ENCODE assay signal across 9 cellular contexts in the genomic region with DNA sequence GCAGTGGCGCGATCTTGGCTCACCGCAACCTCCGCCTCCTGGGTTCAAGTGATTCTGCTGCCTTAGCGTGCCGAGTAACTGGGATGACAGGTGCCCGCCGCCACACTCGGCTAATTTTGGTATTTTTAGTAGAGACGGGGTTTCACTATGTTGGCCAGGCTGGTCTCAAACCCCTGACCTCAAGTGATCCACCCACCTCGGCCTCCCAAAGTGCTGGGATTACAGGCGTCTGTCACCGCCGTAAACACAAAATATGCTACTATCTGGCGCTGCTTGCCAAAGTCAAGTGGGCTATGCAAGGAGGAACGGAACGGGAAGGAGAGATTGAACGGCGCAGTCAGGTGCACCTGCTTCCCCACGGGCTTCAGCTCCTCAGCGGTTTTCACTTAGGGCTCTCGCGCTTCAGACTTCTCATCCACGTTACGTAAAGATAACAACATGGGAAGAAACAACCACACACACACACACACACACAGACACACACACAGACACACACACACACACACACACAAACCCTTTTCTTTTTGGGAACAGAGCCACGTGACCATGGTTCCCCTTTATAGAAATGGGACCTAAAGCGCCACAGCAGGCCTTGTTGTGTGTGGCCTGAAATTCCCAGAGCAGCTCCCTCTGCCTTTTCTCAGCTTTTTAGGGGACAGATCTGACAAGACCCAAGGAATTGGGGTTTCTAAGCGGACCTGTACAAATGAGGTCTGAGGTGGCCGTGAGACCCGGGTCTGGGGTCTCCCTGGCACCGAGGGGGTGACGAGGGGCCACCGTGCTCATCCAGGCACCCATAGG. TPM values are rescaled to one million over a fixed set of nuclear protein-coding genes. Genes with fewer than 3 reads are reported as not detected.
DNase-seq lines count a peak whose midpoint lies in the region; ATAC-seq and TF ChIP-seq lines count a peak whose summit lies in the region.
"Had no signal": no experiment of that assay in that cellular context is flagged by ENCODE, and none has a peak within 500 bp of the region (broad histone marks: within the 10 kb centered on the region; RNA-seq: fewer than 3 reads in every experiment).

No MANE protein-coding gene starts in this region.

- H3K9me3 Mint-ChIP-seq in IgD-negative memory B cell (no peaks in the 10 kb centered on the region), WTC11 (no peaks in the 10 kb centered on the region)
- H3K9me3 Mint-ChIP-seq in activated CD8-positive, alpha-beta T cell treated with anti-CD3 and anti-CD28 coated beads for 36 hours: peaks cover 2% of the 10 kb centered on the region

- H3K27ac Mint-ChIP-seq in IgD-negative memory B cell (peak overlapping the region; percentile 95 to 100 (median 99)), WTC11 (no peak overlapping the region)
- peak overlapping the region; percentile 99 for H3K27ac Mint-ChIP-seq in activated CD8-positive, alpha-beta T cell treated with anti-CD3 and anti-CD28 coated beads for 36 hours

- POLR2A ChIA-PET in activated CD8-positive, alpha-beta T cell treated with anti-CD3 and anti-CD28 coated beads for 36 hours (lab: Charles Lee): no interaction called here
- POLR2A ChIA-PET in WTC11 (lab: Charles Lee): no interaction called here

- H3K27me3 Mint-ChIP-seq in IgD-negative memory B cell (no peaks in the 10 kb centered on the region), WTC11 (ENCODE audit: low read depth) (no peaks in the 10 kb centered on the region)
- no peaks in the 10 kb centered on the region for H3K27me3 Mint-ChIP-seq in activated CD8-positive, alpha-beta T cell treated with anti-CD3 and anti-CD28 coated beads for 36 hours

- peaks cover 8 to 11% (median 10%) of the 10 kb centered on the region in 3 donors for H3K4me1 Mint-ChIP-seq in IgD-negative memory B cell
- peaks cover 10% of the 10 kb centered on the region for H3K4me1 Mint-ChIP-seq in activated CD8-positive, alpha-beta T cell treated with anti-CD3 and anti-CD28 coated beads for 36 hours (ENCODE audit: low read depth)
- no peaks in the 10 kb centered on the region for H3K4me1 Mint-ChIP-seq in WTC11

- H3K36me3 Mint-ChIP-seq in IgD-negative memory B cell (no peaks in the 10 kb centered on the region), WTC11 (no peaks in the 10 kb centered on the region)
- peaks cover 18% of the 10 kb centered on the region for H3K36me3 Mint-ChIP-seq in activated CD8-positive, alpha-beta T cell treated with anti-CD3 and anti-CD28 coated beads for 36 hours (ENCODE audit: low read depth)

- H3K4me3 Mint-ChIP-seq in IgD-negative memory B cell: peak overlapping the region; percentile 94 to 98 (median 98)
- peak overlapping the region; percentile 96 for H3K4me3 Mint-ChIP-seq in activated CD8-positive, alpha-beta T cell treated with anti-CD3 and anti-CD28 coated beads for 36 hours
- no peak overlapping the region for H3K4me3 Mint-ChIP-seq in WTC11

- intact Hi-C loops in activated CD8-positive, alpha-beta T cell treated with anti-CD3 and anti-CD28 coated beads for 36 hours (cut with micrococcal nuclease): loop anchor here (2.0 kb wide), 2 partner anchors 45 to 81 kb away; no protein-coding TSS in a partner anchor

- peak; percentile 26 for TF ChIP-seq POLR2A in GM18526 (IDR thresholded peaks at IDR 0.05; ENCODE audit: extremely low read depth, insufficient read length)

- CTCF ChIA-PET in activated CD8-positive, alpha-beta T cell treated with anti-CD3 and anti-CD28 coated beads for 36 hours (lab: Charles Lee): no interaction called here
- CTCF ChIA-PET in WTC11 (lab: Charles Lee): no interaction called here

- peak; percentile 8 for ATAC-seq in activated CD8-positive, alpha-beta T cell treated with anti-CD3 and anti-CD28 coated beads for 36 hours
- ATAC-seq in SK-N-SH treated with all-trans-retinoic acid at 6 μM for 48 hours (no peak), WTC11 (no peak)

- DNase-seq in activated CD8-positive, alpha-beta T cell treated with anti-CD3 and anti-CD28 coated beads for 36 hours: peak; percentile 82
- DNase-seq in medulla oblongata (ENCODE audit: extremely low spot score): peak; percentile 61
- no peak for DNase-seq in foreskin melanocyte
- no peak for DNase-seq in WTC11 (ENCODE audit: low spot score)
- DNase-seq in NCI-H1694 treated with DMSO at 0.1 percent for 48 hours (lab: John Stamatoyannopoulos, UW): no peak

- TF ChIP-seq CTCF in activated CD8-positive, alpha-beta T cell treated with anti-CD3 and anti-CD28 coated beads for 36 hours (IDR thresholded peaks at IDR 0.05): no peak
- TF ChIP-seq CTCF in WTC11 (IDR thresholded peaks at IDR 0.05): no peak

TF ChIP-seq in SK-N-SH treated with all-trans-retinoic acid at 6 μM for 48 hours, 23 proteins besides CTCF, POLR2A, EP300 and RAD21 (continues in another document):
- no peak for TF ChIP-seq ZFP30 (CRISPR knock-in tag; IDR thresholded peaks at IDR 0.05)
- TF ChIP-seq ZFP3 (CRISPR knock-in tag; IDR thresholded peaks at IDR 0.05): no peak
- no peak for TF ChIP-seq PPARA (CRISPR knock-in tag; IDR thresholded peaks at IDR 0.05; ENCODE audit: borderline replicate concordance)
- no peak for TF ChIP-seq BACH2 (CRISPR knock-in tag; IDR thresholded peaks at IDR 0.05; ENCODE audit: borderline replicate concordance)
- no peak for TF ChIP-seq TCF4 (CRISPR knock-in tag; IDR thresholded peaks at IDR 0.05; ENCODE audit: borderline replicate concordance)
- TF ChIP-seq, protein P1, sequence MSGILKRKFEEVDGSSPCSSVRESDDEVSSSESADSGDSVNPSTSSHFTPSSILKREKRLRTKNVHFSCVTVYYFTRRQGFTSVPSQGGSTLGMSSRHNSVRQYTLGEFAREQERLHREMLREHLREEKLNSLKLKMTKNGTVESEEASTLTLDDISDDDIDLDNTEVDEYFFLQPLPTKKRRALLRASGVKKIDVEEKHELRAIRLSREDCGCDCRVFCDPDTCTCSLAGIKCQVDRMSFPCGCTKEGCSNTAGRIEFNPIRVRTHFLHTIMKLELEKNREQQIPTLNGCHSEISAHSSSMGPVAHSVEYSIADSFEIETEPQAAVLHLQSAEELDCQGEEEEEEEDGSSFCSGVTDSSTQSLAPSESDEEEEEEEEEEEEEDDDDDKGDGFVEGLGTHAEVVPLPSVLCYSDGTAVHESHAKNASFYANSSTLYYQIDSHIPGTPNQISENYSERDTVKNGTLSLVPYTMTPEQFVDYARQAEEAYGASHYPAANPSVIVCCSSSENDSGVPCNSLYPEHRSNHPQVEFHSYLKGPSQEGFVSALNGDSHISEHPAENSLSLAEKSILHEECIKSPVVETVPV (CRISPR knock-in tag; IDR thresholded peaks at IDR 0.05): no peak
- TF ChIP-seq ZNF8 (CRISPR knock-in tag; IDR thresholded peaks at IDR 0.05): no peak
- no peak for TF ChIP-seq SNAI2 (CRISPR knock-in tag; IDR thresholded peaks at IDR 0.05)
- TF ChIP-seq ISL1 (CRISPR knock-in tag; IDR thresholded peaks at IDR 0.05): no peak
- TF ChIP-seq GLIS3 (CRISPR knock-in tag; IDR thresholded peaks at IDR 0.05): no peak
- no peak for TF ChIP-seq ESRRG (CRISPR knock-in tag; IDR thresholded peaks at IDR 0.05)

TF ChIP-seq in WTC11, 78 proteins besides CTCF, POLR2A, EP300 and RAD21 (continues in another document):
- TF ChIP-seq, protein P2, sequence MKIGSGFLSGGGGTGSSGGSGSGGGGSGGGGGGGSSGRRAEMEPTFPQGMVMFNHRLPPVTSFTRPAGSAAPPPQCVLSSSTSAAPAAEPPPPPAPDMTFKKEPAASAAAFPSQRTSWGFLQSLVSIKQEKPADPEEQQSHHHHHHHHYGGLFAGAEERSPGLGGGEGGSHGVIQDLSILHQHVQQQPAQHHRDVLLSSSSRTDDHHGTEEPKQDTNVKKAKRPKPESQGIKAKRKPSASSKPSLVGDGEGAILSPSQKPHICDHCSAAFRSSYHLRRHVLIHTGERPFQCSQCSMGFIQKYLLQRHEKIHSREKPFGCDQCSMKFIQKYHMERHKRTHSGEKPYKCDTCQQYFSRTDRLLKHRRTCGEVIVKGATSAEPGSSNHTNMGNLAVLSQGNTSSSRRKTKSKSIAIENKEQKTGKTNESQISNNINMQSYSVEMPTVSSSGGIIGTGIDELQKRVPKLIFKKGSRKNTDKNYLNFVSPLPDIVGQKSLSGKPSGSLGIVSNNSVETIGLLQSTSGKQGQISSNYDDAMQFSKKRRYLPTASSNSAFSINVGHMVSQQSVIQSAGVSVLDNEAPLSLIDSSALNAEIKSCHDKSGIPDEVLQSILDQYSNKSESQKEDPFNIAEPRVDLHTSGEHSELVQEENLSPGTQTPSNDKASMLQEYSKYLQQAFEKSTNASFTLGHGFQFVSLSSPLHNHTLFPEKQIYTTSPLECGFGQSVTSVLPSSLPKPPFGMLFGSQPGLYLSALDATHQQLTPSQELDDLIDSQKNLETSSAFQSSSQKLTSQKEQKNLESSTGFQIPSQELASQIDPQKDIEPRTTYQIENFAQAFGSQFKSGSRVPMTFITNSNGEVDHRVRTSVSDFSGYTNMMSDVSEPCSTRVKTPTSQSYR (CRISPR knock-in tag; IDR thresholded peaks at IDR 0.05): no peak
- TF ChIP-seq GRHL2 (CRISPR knock-in tag; IDR thresholded peaks at IDR 0.05; ENCODE audit: insufficient replicate concordance, severe bottlenecking) (no peak), SOX15 (CRISPR knock-in tag; IDR thresholded peaks at IDR 0.05) (no peak), TP53 (CRISPR knock-in tag; IDR thresholded peaks at IDR 0.05) (no peak), EMX1 (CRISPR knock-in tag; IDR thresholded peaks at IDR 0.05) (no peak), E2F1 (CRISPR knock-in tag; IDR thresholded peaks at IDR 0.05) (no peak), ELF4 (CRISPR knock-in tag; IDR thresholded peaks at IDR 0.05; ENCODE audit: low read depth) (no peak), CREB1 (CRISPR knock-in tag; IDR thresholded peaks at IDR 0.05) (no peak)
- TF ChIP-seq, protein P3, sequence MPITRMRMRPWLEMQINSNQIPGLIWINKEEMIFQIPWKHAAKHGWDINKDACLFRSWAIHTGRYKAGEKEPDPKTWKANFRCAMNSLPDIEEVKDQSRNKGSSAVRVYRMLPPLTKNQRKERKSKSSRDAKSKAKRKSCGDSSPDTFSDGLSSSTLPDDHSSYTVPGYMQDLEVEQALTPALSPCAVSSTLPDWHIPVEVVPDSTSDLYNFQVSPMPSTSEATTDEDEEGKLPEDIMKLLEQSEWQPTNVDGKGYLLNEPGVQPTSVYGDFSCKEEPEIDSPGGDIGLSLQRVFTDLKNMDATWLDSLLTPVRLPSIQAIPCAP (CRISPR knock-in tag; IDR thresholded peaks at IDR 0.05): no peak

RNA-seq across cellular contexts. Expression of gene P2RY8, which starts 1.5 kb away (rescaled TPM):
- 206 TPM for polyA plus RNA-seq in IgD-negative memory B cell
- 10 to 100 TPM; 27.5 to 28.3 TPM for total RNA-seq in activated CD8-positive, alpha-beta T cell treated with anti-CD3 and anti-CD28 coated beads for 36 hours
- 0.32 to 0.37 TPM (median 0.32 TPM) in 3 replicates for total RNA-seq in WTC11 (2021)
- total RNA-seq: cardiac muscle cell had no signal
- polyA plus RNA-seq: cardiac muscle cell had no signal

RNA-seq across cellular contexts. Expression of gene AKAP17A, which starts 56.0 kb away (rescaled TPM):
- polyA plus RNA-seq in IgD-negative memory B cell: 58.8 TPM
- total RNA-seq in activated CD8-positive, alpha-beta T cell treated with anti-CD3 and anti-CD28 coated beads for 36 hours: 10 to 100 TPM; 82.8 to 85.5 TPM
- total RNA-seq in WTC11 (2021): 44.5 to 68.1 TPM (median 45.5 TPM) in 3 replicates

Comparison
In these comparisons a context has a peak if more than half of its experiments do, and no peak if none do; other contexts are left out.
1. DNase-seq: peak in activated CD8-positive, alpha-beta T cell treated with anti-CD3 and anti-CD28 coated beads for 36 hours (single experiment) and medulla oblongata (single experiment); none in foreskin melanocyte (single experiment), WTC11 (single experiment) and NCI-H1694 treated with DMSO at 0.1 percent for 48 hours (single experiment).
2. RNA of gene P2RY8, which starts 1.5 kb away (total RNA-seq): 27.5 to 28.3 TPM in activated CD8-positive, alpha-beta T cell treated with anti-CD3 and anti-CD28 coated beads for 36 hours; 0.32 to 0.37 TPM in WTC11; every median in the first group is over 10 times any median in the second.